8 cellular contexts compared by ENCODE assay signal in genomic region chr17:82458885-82459424, GRCh38. TPM values are rescaled to one million over a fixed set of nuclear protein-coding genes. Genes with fewer than 3 reads are reported as not detected.
DNase-seq lines count a peak whose midpoint lies in the region; ATAC-seq and TF ChIP-seq lines count a peak whose summit lies in the region.

No MANE protein-coding gene starts in this region.

- peak overlapping the region; percentile 97 for H3K18ac ChIP-seq in neuronal stem cell (ENCODE audit: low read length)

- H2BK5ac ChIP-seq in neuronal stem cell (ENCODE audit: low read length): no peak overlapping the region

- peaks cover 3% of the 10 kb centered on the region for H3K9me3 ChIP-seq in WERI-Rb-1 (ENCODE audit: severe bottlenecking)
- no peaks in the 10 kb centered on the region for H3K9me3 ChIP-seq in neuronal stem cell (replicated peaks in 1 of 2; ENCODE audit: control insufficient read depth in 2 of 2, insufficient read depth in 1 of 2, low read depth in 1 of 2, low read length in 2 of 2)

- peak overlapping the region; percentile 90 for H2AFZ ChIP-seq in neuronal stem cell (ENCODE audit: low read length)

- TF ChIP-seq CTCF in WERI-Rb-1 (IDR thresholded peaks at IDR 0.05; ENCODE audit: low read depth, low read length) (no peak), fibroblast of the aortic adventitia (IDR thresholded peaks at IDR 0.05; ENCODE audit: insufficient read depth, low read length) (no peak)

- H2BK15ac ChIP-seq in neuronal stem cell (ENCODE audit: low read length): peak overlapping the region; percentile 55

- peak overlapping the region; percentile 91 for H3K9ac ChIP-seq in neuronal stem cell (ENCODE audit: low read depth, low read length, poor library complexity)

- H3K36me3 ChIP-seq in WERI-Rb-1 (peaks cover 44% of the 10 kb centered on the region), neuronal stem cell (replicated peaks in 1 of 2; ENCODE audit: control insufficient read depth in 2 of 2, insufficient read depth in 2 of 2, low read length in 2 of 2) (peaks cover 32 to 41% of the 10 kb centered on the region in 2 donors)

- no peak overlapping the region for H4K91ac ChIP-seq in neuronal stem cell (ENCODE audit: low read depth, low read length, poor library complexity)

- peaks cover 2 to 6% of the 10 kb centered on the region in 2 donors for H3K4me1 ChIP-seq in neuronal stem cell (ENCODE audit: control insufficient read depth in 2 of 2, insufficient read depth in 1 of 2, low read depth in 1 of 2, low read length in 2 of 2)

- H3K23ac ChIP-seq in neuronal stem cell (ENCODE audit: low read depth, low read length, poor library complexity): peak overlapping the region; percentile 98

- H2BK120ac ChIP-seq in neuronal stem cell (ENCODE audit: low read depth, low read length): no peak overlapping the region

- ATAC-seq in HG03045 (IDR thresholded peaks at IDR 0.05; ENCODE audit: unreplicated experiment): peak; percentile 3
- ATAC-seq in HG02938 (IDR thresholded peaks at IDR 0.05; ENCODE audit: unreplicated experiment): no peak

- H2BK12ac ChIP-seq in neuronal stem cell (ENCODE audit: low read length): no peak overlapping the region

- H2AK5ac ChIP-seq in neuronal stem cell (ENCODE audit: low read depth, low read length): peak overlapping the region; percentile 91

- H3K4me3 ChIP-seq in WERI-Rb-1 (ENCODE audit: low read depth, low read length) (peak overlapping the region; percentile 85), fibroblast of the aortic adventitia (ENCODE audit: low read depth, low read length) (peak overlapping the region; percentile 82), neuronal stem cell (ENCODE audit: low read length in 2 of 2) (peak overlapping the region; percentile 94 to 95)

- peak; percentile 61 for DNase-seq in NCI-H2227 (lab: John Stamatoyannopoulos, UW; ENCODE audit: unreplicated experiment)
- no peak for DNase-seq in NCI-H2227 treated with DMSO at 0.1 percent for 48 hours (lab: John Stamatoyannopoulos, UW)
- DNase-seq in WERI-Rb-1: no peak
- DNase-seq in fibroblast of the aortic adventitia (ENCODE audit: low read depth): no peak
- DNase-seq in neuronal stem cell (ENCODE audit: low spot score): no peak
- DNase-seq in NCI-H2029 treated with DMSO at 0.1 percent for 48 hours (lab: John Stamatoyannopoulos, UW): no peak

- no peak overlapping the region for H4K8ac ChIP-seq in neuronal stem cell (ENCODE audit: low read depth, low read length)

- H3K4ac ChIP-seq in neuronal stem cell (ENCODE audit: low read length): no peak overlapping the region

- H3K27ac ChIP-seq in WERI-Rb-1: peak overlapping the region; percentile 100
- peak overlapping the region; percentile 73 for H3K27ac ChIP-seq in neuronal stem cell (replicated peaks; ENCODE audit: low read length)

- peak overlapping the region; percentile 84 for H3K14ac ChIP-seq in neuronal stem cell (ENCODE audit: low read length)

- H3K4me2 ChIP-seq in neuronal stem cell (ENCODE audit: insufficient read depth, low read length, poor library complexity, severe bottlenecking): peak overlapping the region; percentile 83

- peaks cover 14% of the 10 kb centered on the region for H3K79me1 ChIP-seq in neuronal stem cell (ENCODE audit: low read depth, low read length)

- H3K27me3 ChIP-seq in WERI-Rb-1 (ENCODE audit: insufficient read depth, low read depth, severe bottlenecking) (no peaks in the 10 kb centered on the region), neuronal stem cell (ENCODE audit: control insufficient read depth in 3 of 3, insufficient read depth in 3 of 3, low read depth in 1 of 3, low read length in 3 of 3) (no peaks in the 10 kb centered on the region)

- WGBS in neuronal stem cell (ENCODE audit: extremely low coverage in 2 of 2, insufficient read length in 2 of 2, insufficient replicate concordance in 1 of 2), 2 donors: no CpG with 5 or more reads among the region's 62 CpGs

RNA-seq across cellular contexts. Expression of gene NARF, which starts 0.4 kb away (rescaled TPM):
- 27.9 and 35.0 TPM in 2 replicates for total RNA-seq in fibroblast of the aortic adventitia (ENCODE audit: low replicate concordance)
- 107 TPM for polyA plus RNA-seq in neuronal stem cell (2013, experiment 1 of 2)
- polyA plus RNA-seq in neuronal stem cell (2013, experiment 2 of 2): 107 TPM

RNA-seq across cellular contexts. Expression of gene CYBC1, which starts 8.4 kb away (rescaled TPM):
- 46.4 and 119 TPM in 2 replicates for total RNA-seq in fibroblast of the aortic adventitia (ENCODE audit: low replicate concordance)
- polyA plus RNA-seq in neuronal stem cell (2013, experiment 1 of 2): 42.0 TPM
- polyA plus RNA-seq in neuronal stem cell (2013, experiment 2 of 2): 41.3 TPM

RNA-seq across cellular contexts. Expression of gene OGFOD3, which starts 40.6 kb away (rescaled TPM):
- 18.7 and 80.2 TPM in 2 replicates for total RNA-seq in fibroblast of the aortic adventitia (ENCODE audit: low replicate concordance)
- polyA plus RNA-seq in neuronal stem cell (2013, experiment 1 of 2): 14.8 TPM
- 15.3 TPM for polyA plus RNA-seq in neuronal stem cell (2013, experiment 2 of 2)

RNA-seq across cellular contexts. Expression of gene HEXD, which starts 40.8 kb away (rescaled TPM):
- total RNA-seq in fibroblast of the aortic adventitia (ENCODE audit: low replicate concordance): 9.4 and 30.0 TPM in 2 replicates
- polyA plus RNA-seq in neuronal stem cell (2013, experiment 1 of 2): 19.9 TPM
- 19.4 TPM for polyA plus RNA-seq in neuronal stem cell (2013, experiment 2 of 2)
